In genomic region chr10:97355571-97355975, GRCh38 we compare ENCODE assay signal across 1 cellular context.
TF ChIP-seq lines count a peak whose summit lies in the region.

No MANE protein-coding gene starts in this region.

TF ChIP-seq in GM12878, 131 proteins besides CTCF, POLR2A, EP300 and RAD21:
- TF ChIP-seq LARP7 (IDR thresholded peaks at IDR 0.05) (no peak), BHLHE40 (IDR thresholded peaks at IDR 0.05; ENCODE audit: borderline replicate concordance in 1 of 2, low read depth in 2 of 2, low read length in 1 of 2) (no peak), ZNF274 (IDR thresholded peaks at IDR 0.05; ENCODE audit: insufficient read depth, insufficient read length) (no peak), SRF (IDR thresholded peaks at IDR 0.05; ENCODE audit: low read depth in 2 of 2, low read length in 2 of 2) (peak in 1 of 2 experiments; percentile 78; a peak in 2 of 4 replicates)
TF ChIP-seq in GM12878: peak in this region for 1.
